ENCODE assay signal across 1 cellular context in the genomic region with DNA sequence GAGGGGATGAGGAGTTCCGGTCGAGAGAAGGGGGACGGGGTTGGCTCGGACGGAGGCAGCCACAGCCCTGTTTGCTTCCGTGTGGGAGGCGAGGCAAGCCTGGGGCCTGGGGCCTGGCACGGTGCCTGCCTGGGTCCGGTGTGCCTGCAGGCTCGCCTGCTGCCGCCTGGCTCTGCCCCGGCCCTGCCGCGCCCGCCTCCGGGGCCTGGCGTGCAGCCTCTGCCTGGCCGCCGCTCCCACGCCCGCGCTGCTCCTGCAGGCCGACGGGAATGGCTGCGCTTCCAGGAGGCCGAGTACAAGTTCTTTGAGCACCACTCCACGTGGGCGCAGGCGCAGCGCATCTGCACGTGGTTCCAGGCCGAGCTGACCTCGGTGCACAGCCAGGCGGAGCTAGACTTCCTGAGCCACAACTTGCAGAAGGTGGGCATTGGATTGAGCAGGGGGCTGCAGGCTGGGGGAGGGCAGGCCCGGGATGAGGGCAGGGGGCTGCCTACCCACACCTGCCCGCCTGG.
TF ChIP-seq lines count a peak whose summit lies in the region.

No MANE protein-coding gene starts in this region.

TF ChIP-seq in GM23338, 12 proteins besides CTCF, POLR2A, EP300 and RAD21 (continued from another document):
- TF ChIP-seq, protein P1, sequence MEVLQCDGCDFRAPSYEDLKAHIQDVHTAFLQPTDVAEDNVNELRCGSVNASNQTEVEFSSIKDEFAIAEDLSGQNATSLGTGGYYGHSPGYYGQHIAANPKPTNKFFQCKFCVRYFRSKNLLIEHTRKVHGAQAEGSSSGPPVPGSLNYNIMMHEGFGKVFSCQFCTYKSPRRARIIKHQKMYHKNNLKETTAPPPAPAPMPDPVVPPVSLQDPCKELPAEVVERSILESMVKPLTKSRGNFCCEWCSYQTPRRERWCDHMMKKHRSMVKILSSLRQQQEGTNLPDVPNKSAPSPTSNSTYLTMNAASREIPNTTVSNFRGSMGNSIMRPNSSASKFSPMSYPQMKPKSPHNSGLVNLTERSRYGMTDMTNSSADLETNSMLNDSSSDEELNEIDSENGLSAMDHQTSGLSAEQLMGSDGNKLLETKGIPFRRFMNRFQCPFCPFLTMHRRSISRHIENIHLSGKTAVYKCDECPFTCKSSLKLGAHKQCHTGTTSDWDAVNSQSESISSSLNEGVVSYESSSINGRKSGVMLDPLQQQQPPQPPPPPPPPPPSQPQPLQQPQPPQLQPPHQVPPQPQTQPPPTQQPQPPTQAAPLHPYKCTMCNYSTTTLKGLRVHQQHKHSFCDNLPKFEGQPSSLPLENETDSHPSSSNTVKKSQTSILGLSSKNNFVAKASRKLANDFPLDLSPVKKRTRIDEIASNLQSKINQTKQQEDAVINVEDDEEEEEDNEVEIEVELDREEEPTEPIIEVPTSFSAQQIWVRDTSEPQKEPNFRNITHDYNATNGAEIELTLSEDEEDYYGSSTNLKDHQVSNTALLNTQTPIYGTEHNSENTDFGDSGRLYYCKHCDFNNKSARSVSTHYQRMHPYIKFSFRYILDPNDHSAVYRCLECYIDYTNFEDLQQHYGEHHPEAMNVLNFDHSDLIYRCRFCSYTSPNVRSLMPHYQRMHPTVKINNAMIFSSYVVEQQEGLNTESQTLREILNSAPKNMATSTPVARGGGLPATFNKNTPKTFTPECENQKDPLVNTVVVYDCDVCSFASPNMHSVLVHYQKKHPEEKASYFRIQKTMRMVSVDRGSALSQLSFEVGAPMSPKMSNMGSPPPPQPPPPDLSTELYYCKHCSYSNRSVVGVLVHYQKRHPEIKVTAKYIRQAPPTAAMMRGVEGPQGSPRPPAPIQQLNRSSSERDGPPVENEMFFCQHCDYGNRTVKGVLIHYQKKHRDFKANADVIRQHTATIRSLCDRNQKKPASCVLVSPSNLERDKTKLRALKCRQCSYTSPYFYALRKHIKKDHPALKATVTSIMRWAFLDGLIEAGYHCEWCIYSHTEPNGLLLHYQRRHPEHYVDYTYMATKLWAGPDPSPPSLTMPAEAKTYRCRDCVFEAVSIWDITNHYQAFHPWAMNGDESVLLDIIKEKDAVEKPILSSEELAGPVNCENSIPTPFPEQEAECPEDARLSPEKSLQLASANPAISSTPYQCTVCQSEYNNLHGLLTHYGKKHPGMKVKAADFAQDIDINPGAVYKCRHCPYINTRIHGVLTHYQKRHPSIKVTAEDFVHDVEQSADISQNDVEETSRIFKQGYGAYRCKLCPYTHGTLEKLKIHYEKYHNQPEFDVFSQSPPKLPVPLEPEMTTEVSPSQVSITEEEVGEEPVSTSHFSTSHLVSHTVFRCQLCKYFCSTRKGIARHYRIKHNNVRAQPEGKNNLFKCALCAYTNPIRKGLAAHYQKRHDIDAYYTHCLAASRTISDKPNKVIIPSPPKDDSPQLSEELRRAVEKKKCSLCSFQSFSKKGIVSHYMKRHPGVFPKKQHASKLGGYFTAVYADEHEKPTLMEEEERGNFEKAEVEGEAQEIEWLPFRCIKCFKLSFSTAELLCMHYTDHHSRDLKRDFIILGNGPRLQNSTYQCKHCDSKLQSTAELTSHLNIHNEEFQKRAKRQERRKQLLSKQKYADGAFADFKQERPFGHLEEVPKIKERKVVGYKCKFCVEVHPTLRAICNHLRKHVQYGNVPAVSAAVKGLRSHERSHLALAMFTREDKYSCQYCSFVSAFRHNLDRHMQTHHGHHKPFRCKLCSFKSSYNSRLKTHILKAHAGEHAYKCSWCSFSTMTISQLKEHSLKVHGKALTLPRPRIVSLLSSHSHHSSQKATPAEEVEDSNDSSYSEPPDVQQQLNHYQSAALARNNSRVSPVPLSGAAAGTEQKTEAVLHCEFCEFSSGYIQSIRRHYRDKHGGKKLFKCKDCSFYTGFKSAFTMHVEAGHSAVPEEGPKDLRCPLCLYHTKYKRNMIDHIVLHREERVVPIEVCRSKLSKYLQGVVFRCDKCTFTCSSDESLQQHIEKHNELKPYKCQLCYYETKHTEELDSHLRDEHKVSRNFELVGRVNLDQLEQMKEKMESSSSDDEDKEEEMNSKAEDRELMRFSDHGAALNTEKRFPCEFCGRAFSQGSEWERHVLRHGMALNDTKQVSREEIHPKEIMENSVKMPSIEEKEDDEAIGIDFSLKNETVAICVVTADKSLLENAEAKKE (CRISPR knock-in tag; IDR thresholded peaks at IDR 0.05): no peak
- TF ChIP-seq EZH2 (IDR thresholded peaks at IDR 0.05; ENCODE audit: low read depth, unreplicated experiment): no peak
- TF ChIP-seq EZH2phosphoT487 (IDR thresholded peaks at IDR 0.05; ENCODE audit: unreplicated experiment): no peak
- TF ChIP-seq ZNF331 (CRISPR knock-in tag; IDR thresholded peaks at IDR 0.05; ENCODE audit: low read depth): no peak
- TF ChIP-seq POLR2AphosphoS5 (IDR thresholded peaks at IDR 0.05; ENCODE audit: low read depth): no peak
